Comparison of ENCODE assay signal across 9 cellular contexts in the genomic region with DNA sequence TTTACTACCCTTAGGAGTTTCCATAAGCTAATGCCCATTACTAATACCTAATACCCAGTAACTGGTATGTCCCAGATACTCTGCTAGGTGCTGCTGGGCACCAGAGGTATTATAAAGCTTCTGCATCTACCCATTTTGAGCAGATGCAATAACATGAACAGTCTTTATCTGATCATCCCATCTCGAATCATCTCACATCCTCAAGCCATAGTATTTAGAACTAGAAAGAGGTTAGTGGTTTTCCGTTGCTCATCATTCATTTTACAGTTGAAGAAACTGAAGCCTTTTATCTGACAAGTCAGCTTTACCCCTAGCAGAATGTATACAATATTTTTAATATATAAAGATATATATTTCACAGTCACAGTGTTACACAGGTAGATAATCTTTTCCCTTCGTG.
"Had no signal": no experiment of that assay in that cellular context is flagged by ENCODE, and none has a peak within 500 bp of the region (broad histone marks: within the 10 kb centered on the region; RNA-seq: fewer than 3 reads in every experiment).

No MANE protein-coding gene starts in this region.

- H3K4me1 ChIP-seq: HAP-1 had no signal

- H3K36me3 ChIP-seq: HAP-1 had no signal

- H3K4me3 ChIP-seq: GM23248, GM23338, HAP-1 had no signal

- H3K4me2 ChIP-seq: GM23338 had no signal

- H2AFZ ChIP-seq: GM23248 had no signal

- H3K9ac ChIP-seq: GM23248 had no signal

- ATAC-seq: GM23338, HCT116 had no signal

- H3K27ac ChIP-seq: GM23248 had no signal

- H3K9me3 ChIP-seq: HAP-1 had no signal

- DNase-seq: GM23248, GOT3, H7, H9, HCEC 1CT, HFFc6 had no signal
